ENCODE assay signal across 2 cellular contexts in genomic region chrX:44843753-44844152, GRCh38.
TF ChIP-seq lines count a peak whose summit lies in the region.

TSS of gene DUSP21 (plus strand) at chrX:44844021. CDS start at chrX:44844133, 112 bp downstream.

TF ChIP-seq in A549, 52 proteins besides CTCF, POLR2A, EP300 and RAD21 (continued from another document):
- TF ChIP-seq, protein P1, sequence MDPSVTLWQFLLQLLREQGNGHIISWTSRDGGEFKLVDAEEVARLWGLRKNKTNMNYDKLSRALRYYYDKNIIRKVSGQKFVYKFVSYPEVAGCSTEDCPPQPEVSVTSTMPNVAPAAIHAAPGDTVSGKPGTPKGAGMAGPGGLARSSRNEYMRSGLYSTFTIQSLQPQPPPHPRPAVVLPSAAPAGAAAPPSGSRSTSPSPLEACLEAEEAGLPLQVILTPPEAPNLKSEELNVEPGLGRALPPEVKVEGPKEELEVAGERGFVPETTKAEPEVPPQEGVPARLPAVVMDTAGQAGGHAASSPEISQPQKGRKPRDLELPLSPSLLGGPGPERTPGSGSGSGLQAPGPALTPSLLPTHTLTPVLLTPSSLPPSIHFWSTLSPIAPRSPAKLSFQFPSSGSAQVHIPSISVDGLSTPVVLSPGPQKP (IDR thresholded peaks at IDR 0.05; ENCODE audit: low read depth, low read length) = no peak
- no peak for TF ChIP-seq BHLHE40 (IDR thresholded peaks at IDR 0.05; ENCODE audit: low read depth, low read length)
- TF ChIP-seq CBX8 (IDR thresholded peaks at IDR 0.05) = no peak
- TF ChIP-seq CHD4 (IDR thresholded peaks at IDR 0.05; ENCODE audit: borderline replicate concordance) = no peak
- no peak for TF ChIP-seq NPAS2 (CRISPR knock-in tag; IDR thresholded peaks at IDR 0.05; ENCODE audit: borderline replicate concordance)
- TF ChIP-seq HOXB13 (CRISPR knock-in tag; IDR thresholded peaks at IDR 0.05; ENCODE audit: low read depth) = no peak
- TF ChIP-seq, protein P2, sequence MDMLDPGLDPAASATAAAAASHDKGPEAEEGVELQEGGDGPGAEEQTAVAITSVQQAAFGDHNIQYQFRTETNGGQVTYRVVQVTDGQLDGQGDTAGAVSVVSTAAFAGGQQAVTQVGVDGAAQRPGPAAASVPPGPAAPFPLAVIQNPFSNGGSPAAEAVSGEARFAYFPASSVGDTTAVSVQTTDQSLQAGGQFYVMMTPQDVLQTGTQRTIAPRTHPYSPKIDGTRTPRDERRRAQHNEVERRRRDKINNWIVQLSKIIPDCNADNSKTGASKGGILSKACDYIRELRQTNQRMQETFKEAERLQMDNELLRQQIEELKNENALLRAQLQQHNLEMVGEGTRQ (IDR thresholded peaks at IDR 0.05) = no peak
- no peak for TF ChIP-seq MAFK (IDR thresholded peaks at IDR 0.05; ENCODE audit: partially characterized antibody)
- no peak for TF ChIP-seq RARB (CRISPR knock-in tag; IDR thresholded peaks at IDR 0.05)
- TF ChIP-seq KDM1A (IDR thresholded peaks at IDR 0.05; ENCODE audit: low read depth) = no peak

TF ChIP-seq in IMR-90, 13 proteins besides CTCF, POLR2A, EP300 and RAD21 (continued from another document):
- TF ChIP-seq, protein P1 (IDR thresholded peaks at IDR 0.05; ENCODE audit: borderline replicate concordance, low read depth, low read length) = no peak
- TF ChIP-seq CHD1 (IDR thresholded peaks at IDR 0.05; ENCODE audit: low read depth, low read length) (no peak), MAZ (IDR thresholded peaks at IDR 0.05; ENCODE audit: borderline replicate concordance, low read depth, low read length) (no peak), FOS (IDR thresholded peaks at IDR 0.05; ENCODE audit: low read depth, low read length) (no peak), MAFK (IDR thresholded peaks at IDR 0.05; ENCODE audit: low read depth, low read length) (no peak), MXI1 (IDR thresholded peaks at IDR 0.05; ENCODE audit: borderline replicate concordance, low read depth, low read length) (no peak), CEBPB (IDR thresholded peaks at IDR 0.05; ENCODE audit: low read depth, low read length) (no peak), RFX5 (IDR thresholded peaks at IDR 0.05; ENCODE audit: low read depth, low read length) (no peak), NFE2L2 (IDR thresholded peaks at IDR 0.05; ENCODE audit: low read depth, low read length) (no peak)
TF ChIP-seq in IMR-90: peak in this region for 0.
